1 cellular context compared by ENCODE assay signal in the genomic region with DNA sequence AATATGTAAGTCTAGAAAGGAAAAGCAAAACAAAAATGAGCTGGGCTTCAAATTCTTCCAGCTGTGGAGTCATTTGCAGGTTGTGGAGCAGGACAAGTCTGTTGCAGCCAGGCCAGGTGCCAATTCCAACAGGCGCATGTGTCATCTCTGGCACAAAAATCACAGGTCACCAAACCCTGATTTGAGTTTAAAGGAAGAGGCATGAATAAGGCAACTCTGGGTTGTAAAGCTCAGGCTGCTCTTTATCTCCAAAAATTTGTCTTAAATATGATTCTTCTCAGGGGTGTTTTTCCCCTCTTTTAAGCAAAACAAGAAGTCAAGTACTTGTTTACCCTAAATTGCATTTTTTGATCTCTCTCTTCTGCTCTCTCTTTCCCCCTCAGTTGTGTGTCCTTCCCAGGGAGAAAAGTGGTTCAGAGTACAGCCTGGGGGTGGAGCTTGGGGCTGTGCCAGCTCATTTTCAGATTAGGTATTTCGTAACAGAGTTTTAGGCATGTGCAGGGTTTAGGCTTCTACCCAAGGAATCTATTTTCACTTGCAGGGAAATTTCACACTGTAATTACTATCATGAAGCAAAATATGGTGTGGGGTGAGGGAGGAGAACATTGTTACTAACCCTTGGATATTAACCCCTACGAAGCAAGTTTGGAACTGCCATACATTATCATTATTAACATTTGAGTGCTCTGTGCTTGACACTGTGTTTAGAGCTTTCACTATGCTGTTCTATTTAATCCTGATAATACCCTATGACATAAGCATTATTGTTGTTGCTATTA.
A peak's percentile ranks its signal among the peaks of the same experiment; 100 is the strongest.
TF ChIP-seq lines count a peak whose summit lies in the region.

No MANE protein-coding gene starts in this region.

TF ChIP-seq in K562, 482 proteins besides CTCF, POLR2A, EP300 and RAD21 (continued from another document and continues in another):
- TF ChIP-seq, protein P1, sequence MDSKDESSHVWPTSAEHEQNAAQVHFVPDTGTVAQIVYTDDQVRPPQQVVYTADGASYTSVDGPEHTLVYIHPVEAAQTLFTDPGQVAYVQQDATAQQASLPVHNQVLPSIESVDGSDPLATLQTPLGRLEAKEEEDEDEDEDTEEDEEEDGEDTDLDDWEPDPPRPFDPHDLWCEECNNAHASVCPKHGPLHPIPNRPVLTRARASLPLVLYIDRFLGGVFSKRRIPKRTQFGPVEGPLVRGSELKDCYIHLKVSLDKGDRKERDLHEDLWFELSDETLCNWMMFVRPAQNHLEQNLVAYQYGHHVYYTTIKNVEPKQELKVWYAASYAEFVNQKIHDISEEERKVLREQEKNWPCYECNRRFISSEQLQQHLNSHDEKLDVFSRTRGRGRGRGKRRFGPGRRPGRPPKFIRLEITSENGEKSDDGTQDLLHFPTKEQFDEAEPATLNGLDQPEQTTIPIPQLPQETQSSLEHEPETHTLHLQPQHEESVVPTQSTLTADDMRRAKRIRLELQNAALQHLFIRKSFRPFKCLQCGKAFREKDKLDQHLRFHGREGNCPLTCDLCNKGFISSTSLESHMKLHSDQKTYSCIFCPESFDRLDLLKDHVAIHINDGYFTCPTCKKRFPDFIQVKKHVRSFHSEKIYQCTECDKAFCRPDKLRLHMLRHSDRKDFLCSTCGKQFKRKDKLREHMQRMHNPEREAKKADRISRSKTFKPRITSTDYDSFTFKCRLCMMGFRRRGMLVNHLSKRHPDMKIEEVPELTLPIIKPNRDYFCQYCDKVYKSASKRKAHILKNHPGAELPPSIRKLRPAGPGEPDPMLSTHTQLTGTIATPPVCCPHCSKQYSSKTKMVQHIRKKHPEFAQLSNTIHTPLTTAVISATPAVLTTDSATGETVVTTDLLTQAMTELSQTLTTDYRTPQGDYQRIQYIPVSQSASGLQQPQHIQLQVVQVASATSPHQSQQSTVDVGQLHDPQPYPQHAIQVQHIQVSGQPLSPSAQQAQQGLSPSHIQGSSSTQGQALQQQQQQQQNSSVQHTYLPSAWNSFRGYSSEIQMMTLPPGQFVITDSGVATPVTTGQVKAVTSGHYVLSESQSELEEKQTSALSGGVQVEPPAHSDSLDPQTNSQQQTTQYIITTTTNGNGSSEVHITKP (IDR thresholded peaks at IDR 0.05; ENCODE audit: partially characterized antibody), result peak; percentile 46
- TF ChIP-seq KDM1A (IDR thresholded peaks at IDR 0.05) (peak in 1 of 2 experiments; percentile 49; a peak in 1 of 4 replicates), NCOA1 (IDR thresholded peaks at IDR 0.05; ENCODE audit: low read depth) (no peak), DNMT1 (IDR thresholded peaks at IDR 0.05) (no peak), SMARCA4 (IDR thresholded peaks at IDR 0.05) (0 out of 2 replicates have a peak, but pooled peaks have one; percentile 23), CEBPB (tag; IDR thresholded peaks at IDR 0.05) (peak; percentile 96), PHF8 (IDR thresholded peaks at IDR 0.05; ENCODE audit: borderline replicate concordance, low read length) (no peak), CEBPG (CRISPR knock-in tag; IDR thresholded peaks at IDR 0.05) (no peak), CEBPG (tag; conservative IDR thresholded peaks at IDR 0.05 in 1 of 2, IDR thresholded peaks at IDR 0.05 in 1 of 2) (peak; percentile 86), POLR2AphosphoS5 (IDR thresholded peaks at IDR 0.05; ENCODE audit: control insufficient read depth, insufficient read depth, low read depth, low read length) (no peak), U2AF1 (optimal IDR thresholded peaks at IDR 0.05; ENCODE audit: low read depth, low read length) (no peak), DMBX1 (CRISPR knock-in tag; IDR thresholded peaks at IDR 0.05; ENCODE audit: borderline replicate concordance) (no peak), GATA2 (CRISPR knock-in tag; IDR thresholded peaks at IDR 0.05) (no peak), KDM5B (IDR thresholded peaks at IDR 0.05; ENCODE audit: insufficient replicate concordance, low read depth, low read length) (no peak), FOXA1 (IDR thresholded peaks at IDR 0.05; ENCODE audit: borderline replicate concordance) (no peak), ZNF282 (CRISPR knock-in tag; IDR thresholded peaks at IDR 0.05) (no peak), SMARCE1 (IDR thresholded peaks at IDR 0.05) (no peak), WHSC1 (IDR thresholded peaks at IDR 0.05; ENCODE audit: low read length) (no peak), ZNF217 (CRISPR knock-in tag; IDR thresholded peaks at IDR 0.05) (no peak), FUS (optimal IDR thresholded peaks at IDR 0.05; ENCODE audit: low read depth, low read length) (no peak), SUPT5H (IDR thresholded peaks at IDR 0.05) (no peak), SP1 (CRISPR knock-in tag; IDR thresholded peaks at IDR 0.05) (peak; percentile 27; the same call in 1 of the 2 replicates), ZNF354B (CRISPR knock-in tag; IDR thresholded peaks at IDR 0.05) (no peak), EZH2 (IDR thresholded peaks at IDR 0.05; ENCODE audit: borderline replicate concordance, low read depth, low read length) (no peak), RB1 (IDR thresholded peaks at IDR 0.05; ENCODE audit: low read depth) (no peak), BRD9 (IDR thresholded peaks at IDR 0.05; ENCODE audit: low read depth, partially characterized antibody) (no peak), ESRRB (CRISPR knock-in tag; IDR thresholded peaks at IDR 0.05; ENCODE audit: borderline replicate concordance) (no peak), HNRNPH1 (optimal IDR thresholded peaks at IDR 0.05; ENCODE audit: low read depth, low read length) (no peak), NRF1 (conservative IDR thresholded peaks at IDR 0.05 in 1 of 2, IDR thresholded peaks at IDR 0.05 in 1 of 2) (peak; percentile 61 to 65), DPF2 (IDR thresholded peaks at IDR 0.05) (peak; percentile 48; the same call in 1 of the 2 replicates)
- TF ChIP-seq, protein P2, sequence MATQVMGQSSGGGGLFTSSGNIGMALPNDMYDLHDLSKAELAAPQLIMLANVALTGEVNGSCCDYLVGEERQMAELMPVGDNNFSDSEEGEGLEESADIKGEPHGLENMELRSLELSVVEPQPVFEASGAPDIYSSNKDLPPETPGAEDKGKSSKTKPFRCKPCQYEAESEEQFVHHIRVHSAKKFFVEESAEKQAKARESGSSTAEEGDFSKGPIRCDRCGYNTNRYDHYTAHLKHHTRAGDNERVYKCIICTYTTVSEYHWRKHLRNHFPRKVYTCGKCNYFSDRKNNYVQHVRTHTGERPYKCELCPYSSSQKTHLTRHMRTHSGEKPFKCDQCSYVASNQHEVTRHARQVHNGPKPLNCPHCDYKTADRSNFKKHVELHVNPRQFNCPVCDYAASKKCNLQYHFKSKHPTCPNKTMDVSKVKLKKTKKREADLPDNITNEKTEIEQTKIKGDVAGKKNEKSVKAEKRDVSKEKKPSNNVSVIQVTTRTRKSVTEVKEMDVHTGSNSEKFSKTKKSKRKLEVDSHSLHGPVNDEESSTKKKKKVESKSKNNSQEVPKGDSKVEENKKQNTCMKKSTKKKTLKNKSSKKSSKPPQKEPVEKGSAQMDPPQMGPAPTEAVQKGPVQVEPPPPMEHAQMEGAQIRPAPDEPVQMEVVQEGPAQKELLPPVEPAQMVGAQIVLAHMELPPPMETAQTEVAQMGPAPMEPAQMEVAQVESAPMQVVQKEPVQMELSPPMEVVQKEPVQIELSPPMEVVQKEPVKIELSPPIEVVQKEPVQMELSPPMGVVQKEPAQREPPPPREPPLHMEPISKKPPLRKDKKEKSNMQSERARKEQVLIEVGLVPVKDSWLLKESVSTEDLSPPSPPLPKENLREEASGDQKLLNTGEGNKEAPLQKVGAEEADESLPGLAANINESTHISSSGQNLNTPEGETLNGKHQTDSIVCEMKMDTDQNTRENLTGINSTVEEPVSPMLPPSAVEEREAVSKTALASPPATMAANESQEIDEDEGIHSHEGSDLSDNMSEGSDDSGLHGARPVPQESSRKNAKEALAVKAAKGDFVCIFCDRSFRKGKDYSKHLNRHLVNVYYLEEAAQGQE (CRISPR knock-in tag; IDR thresholded peaks at IDR 0.05; ENCODE audit: low read depth), result no peak
- TF ChIP-seq, protein P3, sequence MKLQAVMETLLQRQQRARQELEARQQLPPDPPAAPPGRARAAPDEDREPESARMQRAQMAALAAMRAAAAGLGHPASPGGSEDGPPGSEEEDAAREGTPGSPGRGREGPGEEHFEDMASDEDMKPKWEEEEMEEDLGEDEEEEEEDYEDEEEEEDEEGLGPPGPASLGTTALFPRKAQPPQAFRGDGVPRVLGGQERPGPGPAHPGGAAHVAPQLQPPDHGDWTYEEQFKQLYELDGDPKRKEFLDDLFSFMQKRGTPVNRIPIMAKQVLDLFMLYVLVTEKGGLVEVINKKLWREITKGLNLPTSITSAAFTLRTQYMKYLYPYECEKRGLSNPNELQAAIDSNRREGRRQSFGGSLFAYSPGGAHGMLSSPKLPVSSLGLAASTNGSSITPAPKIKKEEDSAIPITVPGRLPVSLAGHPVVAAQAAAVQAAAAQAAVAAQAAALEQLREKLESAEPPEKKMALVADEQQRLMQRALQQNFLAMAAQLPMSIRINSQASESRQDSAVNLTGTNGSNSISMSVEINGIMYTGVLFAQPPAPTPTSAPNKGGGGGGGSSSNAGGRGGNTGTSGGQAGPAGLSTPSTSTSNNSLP (IDR thresholded peaks at IDR 0.05; ENCODE audit: borderline replicate concordance, low read depth, low read length), result no peak
- TF ChIP-seq, protein P4, sequence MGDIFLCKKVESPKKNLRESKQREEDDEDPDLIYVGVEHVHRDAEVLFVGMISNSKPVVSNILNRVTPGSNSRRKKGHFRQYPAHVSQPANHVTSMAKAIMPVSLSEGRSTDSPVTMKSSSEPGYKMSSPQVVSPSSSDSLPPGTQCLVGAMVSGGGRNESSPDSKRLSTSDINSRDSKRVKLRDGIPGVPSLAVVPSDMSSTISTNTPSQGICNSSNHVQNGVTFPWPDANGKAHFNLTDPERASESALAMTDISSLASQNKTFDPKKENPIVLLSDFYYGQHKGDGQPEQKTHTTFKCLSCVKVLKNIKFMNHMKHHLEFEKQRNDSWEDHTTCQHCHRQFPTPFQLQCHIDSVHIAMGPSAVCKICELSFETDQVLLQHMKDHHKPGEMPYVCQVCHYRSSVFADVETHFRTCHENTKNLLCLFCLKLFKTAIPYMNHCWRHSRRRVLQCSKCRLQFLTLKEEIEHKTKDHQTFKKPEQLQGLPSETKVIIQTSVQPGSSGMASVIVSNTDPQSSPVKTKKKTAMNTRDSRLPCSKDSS (IDR thresholded peaks at IDR 0.05; ENCODE audit: low read depth, partially characterized antibody), result no peak
- TF ChIP-seq, protein P5, sequence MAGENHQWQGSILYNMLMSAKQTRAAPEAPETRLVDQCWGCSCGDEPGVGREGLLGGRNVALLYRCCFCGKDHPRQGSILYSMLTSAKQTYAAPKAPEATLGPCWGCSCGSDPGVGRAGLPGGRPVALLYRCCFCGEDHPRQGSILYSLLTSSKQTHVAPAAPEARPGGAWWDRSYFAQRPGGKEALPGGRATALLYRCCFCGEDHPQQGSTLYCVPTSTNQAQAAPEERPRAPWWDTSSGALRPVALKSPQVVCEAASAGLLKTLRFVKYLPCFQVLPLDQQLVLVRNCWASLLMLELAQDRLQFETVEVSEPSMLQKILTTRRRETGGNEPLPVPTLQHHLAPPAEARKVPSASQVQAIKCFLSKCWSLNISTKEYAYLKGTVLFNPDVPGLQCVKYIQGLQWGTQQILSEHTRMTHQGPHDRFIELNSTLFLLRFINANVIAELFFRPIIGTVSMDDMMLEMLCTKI (IDR thresholded peaks at IDR 0.05; ENCODE audit: partially characterized antibody), result no peak
- TF ChIP-seq, protein P6, sequence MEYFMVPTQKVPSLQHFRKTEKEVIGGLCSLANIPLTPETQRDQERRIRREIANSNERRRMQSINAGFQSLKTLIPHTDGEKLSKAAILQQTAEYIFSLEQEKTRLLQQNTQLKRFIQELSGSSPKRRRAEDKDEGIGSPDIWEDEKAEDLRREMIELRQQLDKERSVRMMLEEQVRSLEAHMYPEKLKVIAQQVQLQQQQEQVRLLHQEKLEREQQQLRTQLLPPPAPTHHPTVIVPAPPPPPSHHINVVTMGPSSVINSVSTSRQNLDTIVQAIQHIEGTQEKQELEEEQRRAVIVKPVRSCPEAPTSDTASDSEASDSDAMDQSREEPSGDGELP (CRISPR knock-in tag; IDR thresholded peaks at IDR 0.05; ENCODE audit: borderline replicate concordance), result no peak
- TF ChIP-seq, protein P7, sequence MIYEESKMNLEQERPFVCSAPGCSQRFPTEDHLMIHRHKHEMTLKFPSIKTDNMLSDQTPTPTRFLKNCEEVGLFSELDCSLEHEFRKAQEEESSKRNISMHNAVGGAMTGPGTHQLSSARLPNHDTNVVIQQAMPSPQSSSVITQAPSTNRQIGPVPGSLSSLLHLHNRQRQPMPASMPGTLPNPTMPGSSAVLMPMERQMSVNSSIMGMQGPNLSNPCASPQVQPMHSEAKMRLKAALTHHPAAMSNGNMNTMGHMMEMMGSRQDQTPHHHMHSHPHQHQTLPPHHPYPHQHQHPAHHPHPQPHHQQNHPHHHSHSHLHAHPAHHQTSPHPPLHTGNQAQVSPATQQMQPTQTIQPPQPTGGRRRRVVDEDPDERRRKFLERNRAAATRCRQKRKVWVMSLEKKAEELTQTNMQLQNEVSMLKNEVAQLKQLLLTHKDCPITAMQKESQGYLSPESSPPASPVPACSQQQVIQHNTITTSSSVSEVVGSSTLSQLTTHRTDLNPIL (CRISPR knock-in tag; IDR thresholded peaks at IDR 0.05), result no peak
- TF ChIP-seq, protein P8, sequence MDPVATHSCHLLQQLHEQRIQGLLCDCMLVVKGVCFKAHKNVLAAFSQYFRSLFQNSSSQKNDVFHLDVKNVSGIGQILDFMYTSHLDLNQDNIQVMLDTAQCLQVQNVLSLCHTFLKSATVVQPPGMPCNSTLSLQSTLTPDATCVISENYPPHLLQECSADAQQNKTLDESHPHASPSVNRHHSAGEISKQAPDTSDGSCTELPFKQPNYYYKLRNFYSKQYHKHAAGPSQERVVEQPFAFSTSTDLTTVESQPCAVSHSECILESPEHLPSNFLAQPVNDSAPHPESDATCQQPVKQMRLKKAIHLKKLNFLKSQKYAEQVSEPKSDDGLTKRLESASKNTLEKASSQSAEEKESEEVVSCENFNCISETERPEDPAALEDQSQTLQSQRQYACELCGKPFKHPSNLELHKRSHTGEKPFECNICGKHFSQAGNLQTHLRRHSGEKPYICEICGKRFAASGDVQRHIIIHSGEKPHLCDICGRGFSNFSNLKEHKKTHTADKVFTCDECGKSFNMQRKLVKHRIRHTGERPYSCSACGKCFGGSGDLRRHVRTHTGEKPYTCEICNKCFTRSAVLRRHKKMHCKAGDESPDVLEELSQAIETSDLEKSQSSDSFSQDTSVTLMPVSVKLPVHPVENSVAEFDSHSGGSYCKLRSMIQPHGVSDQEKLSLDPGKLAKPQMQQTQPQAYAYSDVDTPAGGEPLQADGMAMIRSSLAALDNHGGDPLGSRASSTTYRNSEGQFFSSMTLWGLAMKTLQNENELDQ (CRISPR knock-in tag; IDR thresholded peaks at IDR 0.05; ENCODE audit: borderline replicate concordance), result no peak
- TF ChIP-seq, protein P9, sequence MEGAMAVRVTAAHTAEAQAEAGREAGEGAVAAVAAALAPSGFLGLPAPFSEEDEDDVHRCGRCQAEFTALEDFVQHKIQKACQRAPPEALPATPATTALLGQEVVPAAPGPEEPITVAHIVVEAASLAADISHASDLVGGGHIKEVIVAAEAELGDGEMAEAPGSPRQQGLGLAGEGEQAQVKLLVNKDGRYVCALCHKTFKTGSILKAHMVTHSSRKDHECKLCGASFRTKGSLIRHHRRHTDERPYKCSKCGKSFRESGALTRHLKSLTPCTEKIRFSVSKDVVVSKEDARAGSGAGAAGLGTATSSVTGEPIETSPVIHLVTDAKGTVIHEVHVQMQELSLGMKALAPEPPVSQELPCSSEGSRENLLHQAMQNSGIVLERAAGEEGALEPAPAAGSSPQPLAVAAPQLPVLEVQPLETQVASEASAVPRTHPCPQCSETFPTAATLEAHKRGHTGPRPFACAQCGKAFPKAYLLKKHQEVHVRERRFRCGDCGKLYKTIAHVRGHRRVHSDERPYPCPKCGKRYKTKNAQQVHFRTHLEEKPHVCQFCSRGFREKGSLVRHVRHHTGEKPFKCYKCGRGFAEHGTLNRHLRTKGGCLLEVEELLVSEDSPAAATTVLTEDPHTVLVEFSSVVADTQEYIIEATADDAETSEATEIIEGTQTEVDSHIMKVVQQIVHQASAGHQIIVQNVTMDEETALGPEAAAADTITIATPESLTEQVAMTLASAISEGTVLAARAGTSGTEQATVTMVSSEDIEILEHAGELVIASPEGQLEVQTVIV (CRISPR knock-in tag; IDR thresholded peaks at IDR 0.05; ENCODE audit: borderline replicate concordance), result no peak
